Comparison of ENCODE assay signal across 10 cellular contexts in the genomic region with DNA sequence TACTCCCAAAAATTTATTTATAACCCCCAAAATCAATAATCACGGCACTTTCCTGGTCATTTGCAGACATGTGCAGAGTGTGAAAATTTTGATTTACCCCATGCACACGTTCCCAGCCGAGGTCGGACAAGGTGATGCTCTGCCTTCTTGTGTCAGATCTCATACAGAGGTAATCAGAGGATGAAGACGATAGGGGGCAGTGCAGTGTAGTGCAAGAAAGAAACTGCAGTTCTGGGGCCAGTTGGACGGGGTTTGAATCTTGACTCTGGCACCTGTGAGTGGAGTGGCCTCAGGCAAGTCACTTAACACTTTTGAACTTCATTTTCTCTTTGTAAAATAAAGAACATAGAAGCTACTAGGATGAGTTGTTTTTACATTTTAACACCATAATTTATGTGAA.
DNase-seq lines count a peak whose midpoint lies in the region; ATAC-seq, FAIRE-seq and TF ChIP-seq lines count a peak whose summit lies in the region.
"Had no signal": no experiment of that assay in that cellular context is flagged by ENCODE, and none has a peak within 500 bp of the region (broad histone marks: within the 10 kb centered on the region; RNA-seq: fewer than 3 reads in every experiment).

No MANE protein-coding gene starts in this region.

- no peak for FAIRE-seq in frontal cortex (lab: Jason Lieb, UNC)

- POLR2A ChIA-PET in naive thymus-derived CD8-positive, alpha-beta T cell (lab: Charles Lee) = interaction anchor here (0.8 kb wide), 1 partner anchor 239 kb away, joined by 4 read pairs; no protein-coding TSS in a partner anchor

- DNase-seq in GM10266 (ENCODE audit: extremely low spot score) = peak; percentile 10
- peak; percentile 54 for DNase-seq in dermis blood vessel endothelial cell
- peak in 8 of 10 donors; percentile 1 to 43 (median 22) for DNase-seq in naive thymus-derived CD8-positive, alpha-beta T cell
- DNase-seq in NCI-H2227 (lab: John Stamatoyannopoulos, UW; ENCODE audit: unreplicated experiment) = no peak
- no peak for DNase-seq in frontal cortex (ENCODE audit: low spot score in 2 of 2)

- ATAC-seq in HG03442 (IDR thresholded peaks at IDR 0.05; ENCODE audit: unreplicated experiment) = peak; percentile 49
- peak; percentile 80 for ATAC-seq in SK-N-SH treated with all-trans-retinoic acid at 6 μM for 48 hours
- peak; percentile 47 to 58 for ATAC-seq in naive thymus-derived CD8-positive, alpha-beta T cell
- ATAC-seq in GM19395 (IDR thresholded peaks at IDR 0.05; ENCODE audit: unreplicated experiment) = no peak

- no peak overlapping the region for H3K27ac Mint-ChIP-seq in naive thymus-derived CD8-positive, alpha-beta T cell
- H3K27ac Mint-ChIP-seq: natural killer cell treated with Interleukin-12 subunit alpha and Interleukin-12 subunit beta and Interleukin-15 and Interleukin-18, amount 100 ng/mL, for 72 hours; T-helper 1 cell treated with Interleukin-12 subunit alpha and Interleukin-12 subunit beta and Interleukin-4 antibody, amounts not matched to agents 30 μg/mL and 1 μg/mL, for 36 hours had no signal

- no peak overlapping the region for H3K4me3 Mint-ChIP-seq in naive thymus-derived CD8-positive, alpha-beta T cell
- H3K4me3 Mint-ChIP-seq: natural killer cell treated with Interleukin-12 subunit alpha and Interleukin-12 subunit beta and Interleukin-15 and Interleukin-18, amount 100 ng/mL, for 72 hours; T-helper 1 cell treated with Interleukin-12 subunit alpha and Interleukin-12 subunit beta and Interleukin-4 antibody, amounts not matched to agents 30 μg/mL and 1 μg/mL, for 36 hours had no signal

- no peaks in the 10 kb centered on the region for H3K36me3 Mint-ChIP-seq in naive thymus-derived CD8-positive, alpha-beta T cell
- H3K36me3 Mint-ChIP-seq: natural killer cell treated with Interleukin-12 subunit alpha and Interleukin-12 subunit beta and Interleukin-15 and Interleukin-18, amount 100 ng/mL, for 72 hours had no signal

- peaks cover 0 to 2% (median 0%) of the 10 kb centered on the region in 4 donors for H3K4me1 Mint-ChIP-seq in naive thymus-derived CD8-positive, alpha-beta T cell

- peak; percentile 49 for TF ChIP-seq CTCF in GM10266 (IDR thresholded peaks at IDR 0.05; ENCODE audit: control insufficient read depth, insufficient read depth, low read depth, missing control alignments)

- H3K9me3 Mint-ChIP-seq in naive thymus-derived CD8-positive, alpha-beta T cell = no peaks in the 10 kb centered on the region
- H3K9me3 Mint-ChIP-seq: natural killer cell treated with Interleukin-12 subunit alpha and Interleukin-12 subunit beta and Interleukin-15 and Interleukin-18, amount 100 ng/mL, for 72 hours; T-helper 1 cell treated with Interleukin-12 subunit alpha and Interleukin-12 subunit beta and Interleukin-4 antibody, amounts not matched to agents 30 μg/mL and 1 μg/mL, for 36 hours had no signal

- H3K27me3 Mint-ChIP-seq in naive thymus-derived CD8-positive, alpha-beta T cell = peaks cover 4 to 30% (median 8%) of the 10 kb centered on the region in 5 donors

TF ChIP-seq in SK-N-SH treated with all-trans-retinoic acid at 6 μM for 48 hours, 23 proteins besides CTCF, POLR2A, EP300 and RAD21:
- TF ChIP-seq, protein P1, sequence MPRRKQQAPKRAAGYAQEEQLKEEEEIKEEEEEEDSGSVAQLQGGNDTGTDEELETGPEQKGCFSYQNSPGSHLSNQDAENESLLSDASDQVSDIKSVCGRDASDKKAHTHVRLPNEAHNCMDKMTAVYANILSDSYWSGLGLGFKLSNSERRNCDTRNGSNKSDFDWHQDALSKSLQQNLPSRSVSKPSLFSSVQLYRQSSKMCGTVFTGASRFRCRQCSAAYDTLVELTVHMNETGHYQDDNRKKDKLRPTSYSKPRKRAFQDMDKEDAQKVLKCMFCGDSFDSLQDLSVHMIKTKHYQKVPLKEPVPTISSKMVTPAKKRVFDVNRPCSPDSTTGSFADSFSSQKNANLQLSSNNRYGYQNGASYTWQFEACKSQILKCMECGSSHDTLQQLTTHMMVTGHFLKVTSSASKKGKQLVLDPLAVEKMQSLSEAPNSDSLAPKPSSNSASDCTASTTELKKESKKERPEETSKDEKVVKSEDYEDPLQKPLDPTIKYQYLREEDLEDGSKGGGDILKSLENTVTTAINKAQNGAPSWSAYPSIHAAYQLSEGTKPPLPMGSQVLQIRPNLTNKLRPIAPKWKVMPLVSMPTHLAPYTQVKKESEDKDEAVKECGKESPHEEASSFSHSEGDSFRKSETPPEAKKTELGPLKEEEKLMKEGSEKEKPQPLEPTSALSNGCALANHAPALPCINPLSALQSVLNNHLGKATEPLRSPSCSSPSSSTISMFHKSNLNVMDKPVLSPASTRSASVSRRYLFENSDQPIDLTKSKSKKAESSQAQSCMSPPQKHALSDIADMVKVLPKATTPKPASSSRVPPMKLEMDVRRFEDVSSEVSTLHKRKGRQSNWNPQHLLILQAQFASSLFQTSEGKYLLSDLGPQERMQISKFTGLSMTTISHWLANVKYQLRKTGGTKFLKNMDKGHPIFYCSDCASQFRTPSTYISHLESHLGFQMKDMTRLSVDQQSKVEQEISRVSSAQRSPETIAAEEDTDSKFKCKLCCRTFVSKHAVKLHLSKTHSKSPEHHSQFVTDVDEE (CRISPR knock-in tag; IDR thresholded peaks at IDR 0.05) = no peak
- no peak for TF ChIP-seq CSDC2 (CRISPR knock-in tag; IDR thresholded peaks at IDR 0.05)

Comparison
In these comparisons a context has a peak if more than half of its experiments do, and no peak if none do; other contexts are left out.
1. DNase-seq: peak in GM10266 (single experiment), dermis blood vessel endothelial cell (single experiment) and naive thymus-derived CD8-positive, alpha-beta T cell (8 of 10); none in NCI-H2227 (single experiment) and frontal cortex (0 of 2).